In the genomic region with DNA sequence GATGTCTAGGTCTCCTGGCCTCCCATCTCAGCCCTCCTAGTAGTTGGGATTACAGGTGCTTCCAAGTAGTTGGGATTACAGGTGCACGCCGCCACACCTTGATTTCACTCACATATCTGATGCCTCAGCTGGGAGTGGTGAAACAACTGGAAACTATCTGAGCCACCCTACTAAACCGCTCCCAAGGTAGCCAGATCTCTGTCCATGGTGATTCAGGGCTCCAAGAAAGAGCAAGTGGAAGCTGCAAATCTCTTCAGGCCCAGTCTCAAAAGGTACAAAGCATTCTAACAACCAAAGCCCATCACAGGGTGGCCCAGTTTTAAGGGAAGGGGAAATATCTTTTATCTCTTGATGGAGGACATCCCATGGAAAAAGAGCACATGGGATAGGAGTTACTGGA, we compare ENCODE assay signal across 2 cellular contexts.
TF ChIP-seq lines count a peak whose summit lies in the region.

No MANE protein-coding gene starts in this region.

TF ChIP-seq in GM23338, 12 proteins besides CTCF, POLR2A, EP300 and RAD21:
- TF ChIP-seq, protein P1, sequence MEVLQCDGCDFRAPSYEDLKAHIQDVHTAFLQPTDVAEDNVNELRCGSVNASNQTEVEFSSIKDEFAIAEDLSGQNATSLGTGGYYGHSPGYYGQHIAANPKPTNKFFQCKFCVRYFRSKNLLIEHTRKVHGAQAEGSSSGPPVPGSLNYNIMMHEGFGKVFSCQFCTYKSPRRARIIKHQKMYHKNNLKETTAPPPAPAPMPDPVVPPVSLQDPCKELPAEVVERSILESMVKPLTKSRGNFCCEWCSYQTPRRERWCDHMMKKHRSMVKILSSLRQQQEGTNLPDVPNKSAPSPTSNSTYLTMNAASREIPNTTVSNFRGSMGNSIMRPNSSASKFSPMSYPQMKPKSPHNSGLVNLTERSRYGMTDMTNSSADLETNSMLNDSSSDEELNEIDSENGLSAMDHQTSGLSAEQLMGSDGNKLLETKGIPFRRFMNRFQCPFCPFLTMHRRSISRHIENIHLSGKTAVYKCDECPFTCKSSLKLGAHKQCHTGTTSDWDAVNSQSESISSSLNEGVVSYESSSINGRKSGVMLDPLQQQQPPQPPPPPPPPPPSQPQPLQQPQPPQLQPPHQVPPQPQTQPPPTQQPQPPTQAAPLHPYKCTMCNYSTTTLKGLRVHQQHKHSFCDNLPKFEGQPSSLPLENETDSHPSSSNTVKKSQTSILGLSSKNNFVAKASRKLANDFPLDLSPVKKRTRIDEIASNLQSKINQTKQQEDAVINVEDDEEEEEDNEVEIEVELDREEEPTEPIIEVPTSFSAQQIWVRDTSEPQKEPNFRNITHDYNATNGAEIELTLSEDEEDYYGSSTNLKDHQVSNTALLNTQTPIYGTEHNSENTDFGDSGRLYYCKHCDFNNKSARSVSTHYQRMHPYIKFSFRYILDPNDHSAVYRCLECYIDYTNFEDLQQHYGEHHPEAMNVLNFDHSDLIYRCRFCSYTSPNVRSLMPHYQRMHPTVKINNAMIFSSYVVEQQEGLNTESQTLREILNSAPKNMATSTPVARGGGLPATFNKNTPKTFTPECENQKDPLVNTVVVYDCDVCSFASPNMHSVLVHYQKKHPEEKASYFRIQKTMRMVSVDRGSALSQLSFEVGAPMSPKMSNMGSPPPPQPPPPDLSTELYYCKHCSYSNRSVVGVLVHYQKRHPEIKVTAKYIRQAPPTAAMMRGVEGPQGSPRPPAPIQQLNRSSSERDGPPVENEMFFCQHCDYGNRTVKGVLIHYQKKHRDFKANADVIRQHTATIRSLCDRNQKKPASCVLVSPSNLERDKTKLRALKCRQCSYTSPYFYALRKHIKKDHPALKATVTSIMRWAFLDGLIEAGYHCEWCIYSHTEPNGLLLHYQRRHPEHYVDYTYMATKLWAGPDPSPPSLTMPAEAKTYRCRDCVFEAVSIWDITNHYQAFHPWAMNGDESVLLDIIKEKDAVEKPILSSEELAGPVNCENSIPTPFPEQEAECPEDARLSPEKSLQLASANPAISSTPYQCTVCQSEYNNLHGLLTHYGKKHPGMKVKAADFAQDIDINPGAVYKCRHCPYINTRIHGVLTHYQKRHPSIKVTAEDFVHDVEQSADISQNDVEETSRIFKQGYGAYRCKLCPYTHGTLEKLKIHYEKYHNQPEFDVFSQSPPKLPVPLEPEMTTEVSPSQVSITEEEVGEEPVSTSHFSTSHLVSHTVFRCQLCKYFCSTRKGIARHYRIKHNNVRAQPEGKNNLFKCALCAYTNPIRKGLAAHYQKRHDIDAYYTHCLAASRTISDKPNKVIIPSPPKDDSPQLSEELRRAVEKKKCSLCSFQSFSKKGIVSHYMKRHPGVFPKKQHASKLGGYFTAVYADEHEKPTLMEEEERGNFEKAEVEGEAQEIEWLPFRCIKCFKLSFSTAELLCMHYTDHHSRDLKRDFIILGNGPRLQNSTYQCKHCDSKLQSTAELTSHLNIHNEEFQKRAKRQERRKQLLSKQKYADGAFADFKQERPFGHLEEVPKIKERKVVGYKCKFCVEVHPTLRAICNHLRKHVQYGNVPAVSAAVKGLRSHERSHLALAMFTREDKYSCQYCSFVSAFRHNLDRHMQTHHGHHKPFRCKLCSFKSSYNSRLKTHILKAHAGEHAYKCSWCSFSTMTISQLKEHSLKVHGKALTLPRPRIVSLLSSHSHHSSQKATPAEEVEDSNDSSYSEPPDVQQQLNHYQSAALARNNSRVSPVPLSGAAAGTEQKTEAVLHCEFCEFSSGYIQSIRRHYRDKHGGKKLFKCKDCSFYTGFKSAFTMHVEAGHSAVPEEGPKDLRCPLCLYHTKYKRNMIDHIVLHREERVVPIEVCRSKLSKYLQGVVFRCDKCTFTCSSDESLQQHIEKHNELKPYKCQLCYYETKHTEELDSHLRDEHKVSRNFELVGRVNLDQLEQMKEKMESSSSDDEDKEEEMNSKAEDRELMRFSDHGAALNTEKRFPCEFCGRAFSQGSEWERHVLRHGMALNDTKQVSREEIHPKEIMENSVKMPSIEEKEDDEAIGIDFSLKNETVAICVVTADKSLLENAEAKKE (CRISPR knock-in tag; IDR thresholded peaks at IDR 0.05) = no peak
- TF ChIP-seq JUNB (IDR thresholded peaks at IDR 0.05; ENCODE audit: unreplicated experiment) = no peak
- TF ChIP-seq EZH2 (IDR thresholded peaks at IDR 0.05; ENCODE audit: low read depth, unreplicated experiment) = no peak
- TF ChIP-seq, protein P2, sequence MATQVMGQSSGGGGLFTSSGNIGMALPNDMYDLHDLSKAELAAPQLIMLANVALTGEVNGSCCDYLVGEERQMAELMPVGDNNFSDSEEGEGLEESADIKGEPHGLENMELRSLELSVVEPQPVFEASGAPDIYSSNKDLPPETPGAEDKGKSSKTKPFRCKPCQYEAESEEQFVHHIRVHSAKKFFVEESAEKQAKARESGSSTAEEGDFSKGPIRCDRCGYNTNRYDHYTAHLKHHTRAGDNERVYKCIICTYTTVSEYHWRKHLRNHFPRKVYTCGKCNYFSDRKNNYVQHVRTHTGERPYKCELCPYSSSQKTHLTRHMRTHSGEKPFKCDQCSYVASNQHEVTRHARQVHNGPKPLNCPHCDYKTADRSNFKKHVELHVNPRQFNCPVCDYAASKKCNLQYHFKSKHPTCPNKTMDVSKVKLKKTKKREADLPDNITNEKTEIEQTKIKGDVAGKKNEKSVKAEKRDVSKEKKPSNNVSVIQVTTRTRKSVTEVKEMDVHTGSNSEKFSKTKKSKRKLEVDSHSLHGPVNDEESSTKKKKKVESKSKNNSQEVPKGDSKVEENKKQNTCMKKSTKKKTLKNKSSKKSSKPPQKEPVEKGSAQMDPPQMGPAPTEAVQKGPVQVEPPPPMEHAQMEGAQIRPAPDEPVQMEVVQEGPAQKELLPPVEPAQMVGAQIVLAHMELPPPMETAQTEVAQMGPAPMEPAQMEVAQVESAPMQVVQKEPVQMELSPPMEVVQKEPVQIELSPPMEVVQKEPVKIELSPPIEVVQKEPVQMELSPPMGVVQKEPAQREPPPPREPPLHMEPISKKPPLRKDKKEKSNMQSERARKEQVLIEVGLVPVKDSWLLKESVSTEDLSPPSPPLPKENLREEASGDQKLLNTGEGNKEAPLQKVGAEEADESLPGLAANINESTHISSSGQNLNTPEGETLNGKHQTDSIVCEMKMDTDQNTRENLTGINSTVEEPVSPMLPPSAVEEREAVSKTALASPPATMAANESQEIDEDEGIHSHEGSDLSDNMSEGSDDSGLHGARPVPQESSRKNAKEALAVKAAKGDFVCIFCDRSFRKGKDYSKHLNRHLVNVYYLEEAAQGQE (IDR thresholded peaks at IDR 0.05; ENCODE audit: unreplicated experiment) = peak; percentile 42
- no peak for TF ChIP-seq STAT1 (IDR thresholded peaks at IDR 0.05; ENCODE audit: unreplicated experiment)
- no peak for TF ChIP-seq ZNF331 (CRISPR knock-in tag; IDR thresholded peaks at IDR 0.05; ENCODE audit: low read depth)

TF ChIP-seq in HEK293, 187 proteins besides CTCF, POLR2A, EP300 and RAD21:
- TF ChIP-seq, protein P2 (tag by site-specific recombination; IDR thresholded peaks at IDR 0.05) = peak; percentile 47; the same call in 1 of the 2 replicates
- TF ChIP-seq, protein P3, sequence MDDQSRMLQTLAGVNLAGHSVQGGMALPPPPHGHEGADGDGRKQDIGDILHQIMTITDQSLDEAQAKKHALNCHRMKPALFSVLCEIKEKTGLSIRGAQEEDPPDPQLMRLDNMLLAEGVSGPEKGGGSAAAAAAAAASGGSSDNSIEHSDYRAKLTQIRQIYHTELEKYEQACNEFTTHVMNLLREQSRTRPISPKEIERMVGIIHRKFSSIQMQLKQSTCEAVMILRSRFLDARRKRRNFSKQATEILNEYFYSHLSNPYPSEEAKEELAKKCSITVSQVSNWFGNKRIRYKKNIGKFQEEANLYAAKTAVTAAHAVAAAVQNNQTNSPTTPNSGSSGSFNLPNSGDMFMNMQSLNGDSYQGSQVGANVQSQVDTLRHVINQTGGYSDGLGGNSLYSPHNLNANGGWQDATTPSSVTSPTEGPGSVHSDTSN (CRISPR knock-in tag; IDR thresholded peaks at IDR 0.05) = no peak
- TF ChIP-seq, protein P4, sequence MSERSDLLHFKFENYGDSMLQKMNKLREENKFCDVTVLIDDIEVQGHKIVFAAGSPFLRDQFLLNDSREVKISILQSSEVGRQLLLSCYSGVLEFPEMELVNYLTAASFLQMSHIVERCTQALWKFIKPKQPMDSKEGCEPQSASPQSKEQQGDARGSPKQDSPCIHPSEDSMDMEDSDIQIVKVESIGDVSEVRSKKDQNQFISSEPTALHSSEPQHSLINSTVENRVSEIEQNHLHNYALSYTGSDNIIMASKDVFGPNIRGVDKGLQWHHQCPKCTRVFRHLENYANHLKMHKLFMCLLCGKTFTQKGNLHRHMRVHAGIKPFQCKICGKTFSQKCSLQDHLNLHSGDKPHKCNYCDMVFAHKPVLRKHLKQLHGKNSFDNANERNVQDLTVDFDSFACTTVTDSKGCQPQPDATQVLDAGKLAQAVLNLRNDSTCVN (tag by site-specific recombination; optimal IDR thresholded peaks at IDR 0.05) = no peak
TF ChIP-seq in HEK293: peak in this region for 1.
